Comparison of ENCODE assay signal across 10 cellular contexts in the genomic region with DNA sequence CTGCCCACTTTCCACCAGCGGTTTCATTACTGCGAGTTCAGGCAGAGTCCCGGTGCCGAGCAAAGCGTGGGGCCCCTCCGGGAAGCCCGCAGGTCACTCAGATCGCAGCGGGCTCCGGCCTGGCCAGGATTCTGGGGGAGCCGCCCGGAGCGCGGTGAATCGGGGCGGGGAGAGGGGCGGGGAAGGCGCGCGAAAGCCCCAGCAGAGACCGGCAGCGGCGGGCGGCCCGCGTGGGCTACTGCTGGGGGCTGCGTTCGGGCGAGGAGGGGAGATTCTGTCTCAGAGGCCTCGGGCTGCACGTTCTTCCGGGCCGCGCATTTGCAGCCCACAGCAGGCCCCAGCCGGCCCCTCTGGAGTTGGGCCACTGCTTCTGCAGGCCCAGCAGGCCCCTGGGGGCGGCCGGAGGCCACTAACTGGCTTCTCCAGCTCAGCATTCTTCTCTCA.
DNase-seq lines count a peak whose midpoint lies in the region; ATAC-seq and TF ChIP-seq lines count a peak whose summit lies in the region.
"Had no signal": no experiment of that assay in that cellular context is flagged by ENCODE, and none has a peak within 500 bp of the region (broad histone marks: within the 10 kb centered on the region; RNA-seq: fewer than 3 reads in every experiment).

No MANE protein-coding gene starts in this region.

- H3K36me3 ChIP-seq in parathyroid adenoma (ENCODE audit: control insufficient read depth, insufficient read depth, low read length) (no peaks in the 10 kb centered on the region), transverse colon (no peaks in the 10 kb centered on the region), Karpas-422 (ENCODE audit: insufficient read depth, low read length) (no peaks in the 10 kb centered on the region)

- no peak overlapping the region for H3K27ac ChIP-seq in parathyroid adenoma
- H3K27ac ChIP-seq in transverse colon = no peak overlapping the region
- no peak overlapping the region for H3K27ac ChIP-seq in Karpas-422 (ENCODE audit: low read length)
- H3K27ac ChIP-seq: epithelial cell of prostate had no signal

- H3K9ac ChIP-seq in parathyroid adenoma (no peak overlapping the region), Karpas-422 (ENCODE audit: low read length) (no peak overlapping the region)

- no peak for TF ChIP-seq CTCF in parathyroid adenoma (IDR thresholded peaks at IDR 0.05)
- no peak for TF ChIP-seq CTCF in transverse colon (IDR thresholded peaks at IDR 0.05)

- TF ChIP-seq POLR2A in transverse colon (IDR thresholded peaks at IDR 0.05) = no peak

- no peaks in the 10 kb centered on the region for H4K20me1 ChIP-seq in Karpas-422 (ENCODE audit: insufficient read depth, low read depth, low read length)

- DNase-seq in AG20443 (ENCODE audit: low spot score) (peak; percentile 30), amniotic epithelial cell (ENCODE audit: low read depth) (peak; percentile 41), left ventricle myocardium superior (no peak), transverse colon (no peak), Karpas-422 (no peak), NCI-H1694 (lab: John Stamatoyannopoulos, UW) (no peak)
- DNase-seq: activated gamma-delta T cell had no signal

- intact Hi-C loops in left ventricle myocardium superior (cut with micrococcal nuclease) = no loop called here
- intact Hi-C loops in transverse colon (cut with DNase I; ENCODE audit: low total_unique reads) = loop anchor here (5.0 kb wide), 1 partner anchor 818 kb away; a partner anchor contains a TSS

- no peak overlapping the region for H3K4me3 ChIP-seq in parathyroid adenoma (ENCODE audit: low read depth, low read length)
- peak overlapping the region in 2 of 4 donors; percentile 23 to 43 for H3K4me3 ChIP-seq in transverse colon
- no peak overlapping the region for H3K4me3 ChIP-seq in Karpas-422 (ENCODE audit: low read length)

- H3K79me2 ChIP-seq in parathyroid adenoma (no peaks in the 10 kb centered on the region), Karpas-422 (ENCODE audit: low read length) (no peaks in the 10 kb centered on the region)

- no peak for TF ChIP-seq EP300 in transverse colon (IDR thresholded peaks at IDR 0.05; ENCODE audit: low read depth)

- in situ Hi-C loops in transverse colon (cut with MboI; ENCODE audit: low pct_ligation_motif_present in 1 of 4, low pct_unique_long_range_greater_than_20kb in 1 of 4, low sequenced_read_pairs in 3 of 4) = no loop called here

- H2AFZ ChIP-seq in parathyroid adenoma = peak overlapping the region; percentile 50
- H2AFZ ChIP-seq in Karpas-422 (ENCODE audit: low read length) = no peak overlapping the region

- 33% methylated on average over 26 of the region's 37 CpGs; no CpG with 5 or more reads in 1 of the 2 donors for WGBS in transverse colon (ENCODE audit: low coverage in 1 of 2), 2 donors

- H3K4me1 ChIP-seq in parathyroid adenoma (no peaks in the 10 kb centered on the region), transverse colon (peaks cover 0 to 11% (median 6%) of the 10 kb centered on the region in 4 donors), Karpas-422 (ENCODE audit: low read length) (no peaks in the 10 kb centered on the region)

- H3K9me2 ChIP-seq in Karpas-422 (replicated peaks; ENCODE audit: insufficient read depth, low read length) = no peaks in the 10 kb centered on the region

- no peak overlapping the region for H3K4me2 ChIP-seq in parathyroid adenoma (ENCODE audit: low read length)
- H3K4me2 ChIP-seq in Karpas-422 (ENCODE audit: low read depth, low read length, poor library complexity, severe bottlenecking) = no peak overlapping the region

- H3K9me3 ChIP-seq in parathyroid adenoma (ENCODE audit: control insufficient read depth, low read length) = no peaks in the 10 kb centered on the region
- no peaks in the 10 kb centered on the region for H3K9me3 ChIP-seq in transverse colon
- H3K9me3 ChIP-seq in Karpas-422 (ENCODE audit: low read length) = no peaks in the 10 kb centered on the region

- ATAC-seq in left ventricle myocardium superior = peak; percentile 11
- ATAC-seq in HG03520 (IDR thresholded peaks at IDR 0.05; ENCODE audit: unreplicated experiment) = no peak

- no peaks in the 10 kb centered on the region for H3K27me3 ChIP-seq in parathyroid adenoma (ENCODE audit: control insufficient read depth, insufficient read depth, low read length)
- H3K27me3 ChIP-seq in transverse colon = no peaks in the 10 kb centered on the region
- H3K27me3 ChIP-seq in Karpas-422 (ENCODE audit: low read length) = no peaks in the 10 kb centered on the region

Comparison
In these comparisons a context has a peak if more than half of its experiments do, and no peak if none do; other contexts are left out.
1. DNase-seq: peak in AG20443 (single experiment) and amniotic epithelial cell (single experiment); none in left ventricle myocardium superior (single experiment), transverse colon (single experiment), Karpas-422 (single experiment) and NCI-H1694 (single experiment).